ENCODE assay signal across 1 cellular context in the genomic region with DNA sequence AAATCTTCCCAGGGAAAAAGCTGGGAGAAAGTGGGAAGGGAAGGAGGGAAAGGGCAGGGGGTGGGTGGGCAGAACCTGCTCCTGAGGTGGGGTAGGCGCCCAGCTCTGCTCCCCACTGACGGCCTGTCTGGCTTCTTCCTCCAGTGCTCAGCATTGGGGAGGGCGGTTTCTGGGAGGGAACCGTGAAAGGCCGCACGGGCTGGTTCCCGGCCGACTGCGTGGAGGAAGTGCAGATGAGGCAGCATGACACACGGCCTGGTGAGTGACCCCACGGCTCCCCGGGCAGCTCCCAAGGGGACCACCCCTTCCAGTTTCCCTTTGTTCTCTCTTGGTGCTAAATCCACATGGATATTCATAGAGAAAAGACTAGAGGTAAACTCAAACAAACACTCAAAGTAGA.
TF ChIP-seq lines count a peak whose summit lies in the region.

No MANE protein-coding gene starts in this region.

TF ChIP-seq in GM23338, 12 proteins besides CTCF, POLR2A, EP300 and RAD21 (continued from another document):
- TF ChIP-seq, protein P1, sequence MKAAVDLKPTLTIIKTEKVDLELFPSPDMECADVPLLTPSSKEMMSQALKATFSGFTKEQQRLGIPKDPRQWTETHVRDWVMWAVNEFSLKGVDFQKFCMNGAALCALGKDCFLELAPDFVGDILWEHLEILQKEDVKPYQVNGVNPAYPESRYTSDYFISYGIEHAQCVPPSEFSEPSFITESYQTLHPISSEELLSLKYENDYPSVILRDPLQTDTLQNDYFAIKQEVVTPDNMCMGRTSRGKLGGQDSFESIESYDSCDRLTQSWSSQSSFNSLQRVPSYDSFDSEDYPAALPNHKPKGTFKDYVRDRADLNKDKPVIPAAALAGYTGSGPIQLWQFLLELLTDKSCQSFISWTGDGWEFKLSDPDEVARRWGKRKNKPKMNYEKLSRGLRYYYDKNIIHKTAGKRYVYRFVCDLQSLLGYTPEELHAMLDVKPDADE (IDR thresholded peaks at IDR 0.05) = no peak
- TF ChIP-seq POLR2AphosphoS5 (IDR thresholded peaks at IDR 0.05; ENCODE audit: low read depth) = no peak
- TF ChIP-seq CREB1 (CRISPR knock-in tag; IDR thresholded peaks at IDR 0.05; ENCODE audit: low read depth) = no peak
- no peak for TF ChIP-seq STAT1 (IDR thresholded peaks at IDR 0.05; ENCODE audit: unreplicated experiment)
- TF ChIP-seq, protein P2, sequence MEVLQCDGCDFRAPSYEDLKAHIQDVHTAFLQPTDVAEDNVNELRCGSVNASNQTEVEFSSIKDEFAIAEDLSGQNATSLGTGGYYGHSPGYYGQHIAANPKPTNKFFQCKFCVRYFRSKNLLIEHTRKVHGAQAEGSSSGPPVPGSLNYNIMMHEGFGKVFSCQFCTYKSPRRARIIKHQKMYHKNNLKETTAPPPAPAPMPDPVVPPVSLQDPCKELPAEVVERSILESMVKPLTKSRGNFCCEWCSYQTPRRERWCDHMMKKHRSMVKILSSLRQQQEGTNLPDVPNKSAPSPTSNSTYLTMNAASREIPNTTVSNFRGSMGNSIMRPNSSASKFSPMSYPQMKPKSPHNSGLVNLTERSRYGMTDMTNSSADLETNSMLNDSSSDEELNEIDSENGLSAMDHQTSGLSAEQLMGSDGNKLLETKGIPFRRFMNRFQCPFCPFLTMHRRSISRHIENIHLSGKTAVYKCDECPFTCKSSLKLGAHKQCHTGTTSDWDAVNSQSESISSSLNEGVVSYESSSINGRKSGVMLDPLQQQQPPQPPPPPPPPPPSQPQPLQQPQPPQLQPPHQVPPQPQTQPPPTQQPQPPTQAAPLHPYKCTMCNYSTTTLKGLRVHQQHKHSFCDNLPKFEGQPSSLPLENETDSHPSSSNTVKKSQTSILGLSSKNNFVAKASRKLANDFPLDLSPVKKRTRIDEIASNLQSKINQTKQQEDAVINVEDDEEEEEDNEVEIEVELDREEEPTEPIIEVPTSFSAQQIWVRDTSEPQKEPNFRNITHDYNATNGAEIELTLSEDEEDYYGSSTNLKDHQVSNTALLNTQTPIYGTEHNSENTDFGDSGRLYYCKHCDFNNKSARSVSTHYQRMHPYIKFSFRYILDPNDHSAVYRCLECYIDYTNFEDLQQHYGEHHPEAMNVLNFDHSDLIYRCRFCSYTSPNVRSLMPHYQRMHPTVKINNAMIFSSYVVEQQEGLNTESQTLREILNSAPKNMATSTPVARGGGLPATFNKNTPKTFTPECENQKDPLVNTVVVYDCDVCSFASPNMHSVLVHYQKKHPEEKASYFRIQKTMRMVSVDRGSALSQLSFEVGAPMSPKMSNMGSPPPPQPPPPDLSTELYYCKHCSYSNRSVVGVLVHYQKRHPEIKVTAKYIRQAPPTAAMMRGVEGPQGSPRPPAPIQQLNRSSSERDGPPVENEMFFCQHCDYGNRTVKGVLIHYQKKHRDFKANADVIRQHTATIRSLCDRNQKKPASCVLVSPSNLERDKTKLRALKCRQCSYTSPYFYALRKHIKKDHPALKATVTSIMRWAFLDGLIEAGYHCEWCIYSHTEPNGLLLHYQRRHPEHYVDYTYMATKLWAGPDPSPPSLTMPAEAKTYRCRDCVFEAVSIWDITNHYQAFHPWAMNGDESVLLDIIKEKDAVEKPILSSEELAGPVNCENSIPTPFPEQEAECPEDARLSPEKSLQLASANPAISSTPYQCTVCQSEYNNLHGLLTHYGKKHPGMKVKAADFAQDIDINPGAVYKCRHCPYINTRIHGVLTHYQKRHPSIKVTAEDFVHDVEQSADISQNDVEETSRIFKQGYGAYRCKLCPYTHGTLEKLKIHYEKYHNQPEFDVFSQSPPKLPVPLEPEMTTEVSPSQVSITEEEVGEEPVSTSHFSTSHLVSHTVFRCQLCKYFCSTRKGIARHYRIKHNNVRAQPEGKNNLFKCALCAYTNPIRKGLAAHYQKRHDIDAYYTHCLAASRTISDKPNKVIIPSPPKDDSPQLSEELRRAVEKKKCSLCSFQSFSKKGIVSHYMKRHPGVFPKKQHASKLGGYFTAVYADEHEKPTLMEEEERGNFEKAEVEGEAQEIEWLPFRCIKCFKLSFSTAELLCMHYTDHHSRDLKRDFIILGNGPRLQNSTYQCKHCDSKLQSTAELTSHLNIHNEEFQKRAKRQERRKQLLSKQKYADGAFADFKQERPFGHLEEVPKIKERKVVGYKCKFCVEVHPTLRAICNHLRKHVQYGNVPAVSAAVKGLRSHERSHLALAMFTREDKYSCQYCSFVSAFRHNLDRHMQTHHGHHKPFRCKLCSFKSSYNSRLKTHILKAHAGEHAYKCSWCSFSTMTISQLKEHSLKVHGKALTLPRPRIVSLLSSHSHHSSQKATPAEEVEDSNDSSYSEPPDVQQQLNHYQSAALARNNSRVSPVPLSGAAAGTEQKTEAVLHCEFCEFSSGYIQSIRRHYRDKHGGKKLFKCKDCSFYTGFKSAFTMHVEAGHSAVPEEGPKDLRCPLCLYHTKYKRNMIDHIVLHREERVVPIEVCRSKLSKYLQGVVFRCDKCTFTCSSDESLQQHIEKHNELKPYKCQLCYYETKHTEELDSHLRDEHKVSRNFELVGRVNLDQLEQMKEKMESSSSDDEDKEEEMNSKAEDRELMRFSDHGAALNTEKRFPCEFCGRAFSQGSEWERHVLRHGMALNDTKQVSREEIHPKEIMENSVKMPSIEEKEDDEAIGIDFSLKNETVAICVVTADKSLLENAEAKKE (CRISPR knock-in tag; IDR thresholded peaks at IDR 0.05) = no peak
- TF ChIP-seq JUNB (IDR thresholded peaks at IDR 0.05; ENCODE audit: unreplicated experiment) = no peak
- TF ChIP-seq ZNF114 (CRISPR knock-in tag; IDR thresholded peaks at IDR 0.05) = no peak
- TF ChIP-seq EZH2 (IDR thresholded peaks at IDR 0.05; ENCODE audit: low read depth, unreplicated experiment) = no peak
- TF ChIP-seq NANOG (IDR thresholded peaks at IDR 0.05; ENCODE audit: borderline replicate concordance) = no peak
- TF ChIP-seq ZNF331 (CRISPR knock-in tag; IDR thresholded peaks at IDR 0.05; ENCODE audit: low read depth) = no peak
- no peak for TF ChIP-seq EZH2phosphoT487 (IDR thresholded peaks at IDR 0.05; ENCODE audit: unreplicated experiment)
